ENCODE assay signal across 1 cellular context in genomic region chrX:134806707-134807038, GRCh38.
TF ChIP-seq lines count a peak whose summit lies in the region.

No MANE protein-coding gene starts in this region.

TF ChIP-seq in SK-N-SH treated with all-trans-retinoic acid at 6 μM for 48 hours, 23 proteins besides CTCF, POLR2A, EP300 and RAD21 (continued from another document):
- TF ChIP-seq ZFP30 (CRISPR knock-in tag; IDR thresholded peaks at IDR 0.05) = no peak
- TF ChIP-seq TCF4 (CRISPR knock-in tag; IDR thresholded peaks at IDR 0.05; ENCODE audit: borderline replicate concordance) = no peak
- no peak for TF ChIP-seq ZNF70 (CRISPR knock-in tag; IDR thresholded peaks at IDR 0.05)
- no peak for TF ChIP-seq ZC3H10 (CRISPR knock-in tag; IDR thresholded peaks at IDR 0.05)
